Comparison of ENCODE assay signal across 32 cellular contexts in the genomic region with DNA sequence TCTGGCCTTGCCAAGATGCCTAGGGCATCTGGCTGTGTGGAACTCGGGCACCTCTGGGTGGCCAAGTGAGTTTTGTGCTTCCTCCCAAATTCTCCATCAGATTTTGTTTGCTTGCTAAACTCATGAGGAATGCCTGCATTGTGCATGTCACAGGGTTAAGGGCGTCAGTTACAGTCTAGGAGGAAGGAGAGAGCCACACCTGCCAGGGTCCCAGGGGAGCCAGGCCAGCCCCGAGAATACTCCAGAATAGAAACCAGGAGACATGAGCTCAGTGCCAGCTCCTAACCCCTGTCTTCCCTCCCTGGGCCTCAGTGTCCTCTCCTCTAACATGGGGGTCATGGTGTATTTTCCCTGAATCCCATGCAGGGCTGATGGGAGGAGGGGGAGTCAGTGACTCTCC. TPM values are rescaled to one million over a fixed set of nuclear protein-coding genes. Genes with fewer than 3 reads are reported as not detected.
"Had no signal": no experiment of that assay in that cellular context is flagged by ENCODE, and none has a peak within 500 bp of the region (broad histone marks: within the 10 kb centered on the region; RNA-seq: fewer than 3 reads in every experiment).

No MANE protein-coding gene starts in this region.

- H3K36me3 ChIP-seq: breast epithelium, colonic mucosa, neural progenitor cell, WERI-Rb-1 had no signal

- H3K36me3 Mint-ChIP-seq: activated naive CD8-positive, alpha-beta T cell treated with anti-CD3 and anti-CD28 coated beads, Interleukin-2, amount 10 ng/mL, durations not matched to agents 7 days and 5 days had no signal

- ATAC-seq: activated CD8-positive, alpha-beta T cell treated with anti-CD3 and anti-CD28 coated beads, Interleukin-2, amount 10 ng/mL, durations not matched to agents 7 days and 5 days; effector memory CD8-positive, alpha-beta T cell; esophagus mucosa; left lung; naive thymus-derived CD8-positive, alpha-beta T cell had no signal

- H3K9me3 ChIP-seq: breast epithelium, colonic mucosa, left lung, prostate gland, tibial artery had no signal

- H3K4me3 Mint-ChIP-seq: activated CD8-positive, alpha-beta T cell treated with anti-CD3 and anti-CD28 coated beads, Interleukin-2, amount 10 ng/mL, durations not matched to agents 7 days and 5 days; activated naive CD4-positive, alpha-beta T cell treated with anti-CD3 and anti-CD28 coated beads for 36 hours; activated naive CD8-positive, alpha-beta T cell treated with anti-CD3 and anti-CD28 coated beads, Interleukin-2, amount 10 ng/mL, durations not matched to agents 7 days and 5 days; effector memory CD8-positive, alpha-beta T cell; mesothelial cell of epicardium; naive thymus-derived CD8-positive, alpha-beta T cell; neural progenitor cell; stimulated activated naive CD8-positive, alpha-beta T cell treated with anti-CD3 and anti-CD28 coated beads, Interleukin-15, Interleukin-2, amounts not matched to agents 100 ng/mL and 50 ng/mL, for 24 hours had no signal

- H3K27ac ChIP-seq: breast epithelium, colonic mucosa, dorsolateral prefrontal cortex, left lung, neural progenitor cell, prostate gland, tibial artery, WERI-Rb-1 had no signal

- DNase-seq: activated CD4-positive, alpha-beta T cell treated with anti-CD3 and anti-CD28 coated beads, Interleukin-2, amount 50 U/mL, for 1 hour; activated CD4-positive, CD25-positive, alpha-beta regulatory T cell treated with anti-CD3 and anti-CD28 coated beads, Interleukin-2, amount 50 U/mL, for 72 hours; activated CD8-positive, alpha-beta T cell treated with anti-CD3 and anti-CD28 coated beads, Interleukin-2, amount 10 ng/mL, durations not matched to agents 7 days and 5 days; activated effector memory CD4-positive, alpha-beta T cell treated with Interleukin-2 at 50 U/mL for 16 hours; activated naive CD4-positive, alpha-beta T cell treated with anti-CD3 and anti-CD28 coated beads for 36 hours; activated naive CD8-positive, alpha-beta T cell treated with anti-CD3 and anti-CD28 coated beads, Interleukin-2, amount 10 ng/mL, durations not matched to agents 7 days and 5 days; activated T-cell treated with anti-CD3 and anti-CD28 coated beads, Interleukin-2, amount 50 U/mL, for 48 hours; amniotic stem cell; colonic mucosa; dorsolateral prefrontal cortex; effector memory CD8-positive, alpha-beta T cell; foreskin melanocyte; right cardiac atrium; stimulated activated CD4-positive, alpha-beta T cell treated with anti-CD3 and anti-CD28 coated beads, Interleukin-1b, Interleukin-23, amount 100 ng/mL, for 48 hours; substantia nigra; tibial artery; WERI-Rb-1 had no signal

- H3K4me3 ChIP-seq: breast epithelium, colonic mucosa, dorsolateral prefrontal cortex, left lung, lung, neural progenitor cell, prostate gland, tibial artery had no signal

- H3K27me3 Mint-ChIP-seq: activated naive CD8-positive, alpha-beta T cell treated with anti-CD3 and anti-CD28 coated beads, Interleukin-2, amount 10 ng/mL, durations not matched to agents 7 days and 5 days; effector memory CD8-positive, alpha-beta T cell; naive thymus-derived CD8-positive, alpha-beta T cell; stimulated activated naive CD8-positive, alpha-beta T cell treated with anti-CD3 and anti-CD28 coated beads, Interleukin-15, Interleukin-2, amounts not matched to agents 100 ng/mL and 50 ng/mL, for 24 hours had no signal

- H3K9me3 Mint-ChIP-seq: activated naive CD4-positive, alpha-beta T cell treated with anti-CD3 and anti-CD28 coated beads for 36 hours; activated naive CD8-positive, alpha-beta T cell treated with anti-CD3 and anti-CD28 coated beads, Interleukin-2, amount 10 ng/mL, durations not matched to agents 7 days and 5 days; effector memory CD8-positive, alpha-beta T cell; mesothelial cell of epicardium; naive thymus-derived CD8-positive, alpha-beta T cell; neural progenitor cell; stimulated activated naive CD8-positive, alpha-beta T cell treated with anti-CD3 and anti-CD28 coated beads, Interleukin-15, Interleukin-2, amounts not matched to agents 100 ng/mL and 50 ng/mL, for 24 hours had no signal

- H3K4me1 ChIP-seq: breast epithelium, colonic mucosa, left lung, prostate gland, tibial artery had no signal

- H3K27ac Mint-ChIP-seq: activated CD8-positive, alpha-beta T cell treated with anti-CD3 and anti-CD28 coated beads, Interleukin-2, amount 10 ng/mL, durations not matched to agents 7 days and 5 days; activated naive CD4-positive, alpha-beta T cell treated with anti-CD3 and anti-CD28 coated beads for 36 hours; activated naive CD8-positive, alpha-beta T cell treated with anti-CD3 and anti-CD28 coated beads, Interleukin-2, amount 10 ng/mL, durations not matched to agents 7 days and 5 days; effector memory CD8-positive, alpha-beta T cell; mesothelial cell of epicardium; neural progenitor cell; stimulated activated naive CD8-positive, alpha-beta T cell treated with anti-CD3 and anti-CD28 coated beads, Interleukin-15, Interleukin-2, amounts not matched to agents 100 ng/mL and 50 ng/mL, for 24 hours had no signal

- H3K4me1 Mint-ChIP-seq: activated naive CD8-positive, alpha-beta T cell treated with anti-CD3 and anti-CD28 coated beads, Interleukin-2, amount 10 ng/mL, durations not matched to agents 7 days and 5 days had no signal

- H3K27me3 ChIP-seq: breast epithelium, colonic mucosa, dorsolateral prefrontal cortex, left lung, neural progenitor cell had no signal

RNA-seq across cellular contexts. Expression of a gene that starts 22.0 kb away (rescaled TPM):
- total RNA-seq: kidney epithelial cell had no signal

RNA-seq across cellular contexts. Expression of a gene that starts 36.5 kb away (rescaled TPM):
- total RNA-seq: activated CD8-positive, alpha-beta T cell treated with anti-CD3 and anti-CD28 coated beads, Interleukin-2, amount 10 ng/mL, durations not matched to agents 7 days and 5 days; activated naive CD4-positive, alpha-beta T cell treated with anti-CD3 and anti-CD28 coated beads for 36 hours; activated naive CD8-positive, alpha-beta T cell treated with anti-CD3 and anti-CD28 coated beads, Interleukin-2, amount 10 ng/mL, durations not matched to agents 7 days and 5 days; breast epithelium; colonic mucosa; dorsolateral prefrontal cortex; endothelial cell of umbilical vein; esophagus mucosa; kidney epithelial cell; left lung; lung; mesothelial cell of epicardium; naive thymus-derived CD8-positive, alpha-beta T cell; osteoblast; prostate gland; right cardiac atrium; skeletal muscle tissue; T-helper 2 cell treated with Interferon-gamma antibody and Interleukin-4, amounts not matched to agents 100 ng/mL and 5 ng/mL, for 36 hours; urinary bladder had no signal
- polyA plus RNA-seq: endothelial cell of umbilical vein; lung; naive thymus-derived CD8-positive, alpha-beta T cell; right cardiac atrium; urinary bladder had no signal
